ENCODE assay signal across 8 cellular contexts in the genomic region with DNA sequence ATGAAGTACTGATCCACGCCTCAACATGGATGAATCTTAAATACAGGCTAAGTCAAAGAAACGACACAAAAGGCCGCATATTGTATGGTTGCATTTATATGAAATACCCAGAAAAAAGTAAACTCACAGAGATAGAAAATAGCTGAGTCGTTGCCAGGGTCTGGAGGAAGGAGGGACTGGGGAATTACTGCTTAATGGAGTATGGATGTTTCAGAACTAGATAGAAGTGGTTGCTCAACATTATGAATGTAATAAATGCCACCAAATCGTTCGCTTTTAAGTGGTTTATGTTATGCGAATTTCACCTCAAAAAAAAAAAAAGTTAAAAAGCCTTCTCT. TPM values are rescaled to one million over a fixed set of nuclear protein-coding genes. Genes with fewer than 3 reads are reported as not detected.
A peak's percentile ranks its signal among the peaks of the same experiment; 100 is the strongest.
DNase-seq lines count a peak whose midpoint lies in the region; ATAC-seq and TF ChIP-seq lines count a peak whose summit lies in the region.

No MANE protein-coding gene starts in this region.

- ATAC-seq in HG03045 (IDR thresholded peaks at IDR 0.05; ENCODE audit: unreplicated experiment): no peak

- H3K4me1 ChIP-seq in esophagus squamous epithelium: peaks cover 12 to 40% (median 24%) of the 10 kb centered on the region in 3 donors
- H3K4me1 ChIP-seq in sigmoid colon: peaks cover 0 to 39% (median 32%) of the 10 kb centered on the region in 4 donors

- CTCF ChIA-PET in RWPE1 (lab: Yijun Ruan, JAX): interaction anchor here (0.6 to 2.2 kb wide), 3 partner anchors 12 to 87 kb away, joined by 3 to 9 read pairs (median 9); no protein-coding TSS in a partner anchor

- TF ChIP-seq POLR2A in esophagus squamous epithelium (IDR thresholded peaks at IDR 0.05) (no peak), sigmoid colon (IDR thresholded peaks at IDR 0.05) (no peak)

- DNase-seq in GM12864 (ENCODE audit: low read depth) (no peak), RWPE1 (ENCODE audit: low spot score) (no peak), esophagus squamous epithelium (lab: John Stamatoyannopoulos, UW) (no peak), sigmoid colon (no peak), NOMO-1 treated with dmso at 0.1 percent for 144 hours (lab: John Stamatoyannopoulos, UW; ENCODE audit: unreplicated experiment) (no peak), NOMO-1 treated with DMSO at 0.1 percent for 48 hours (lab: John Stamatoyannopoulos, UW; ENCODE audit: unreplicated experiment) (no peak), COLO829 (ENCODE audit: low spot score) (no peak)

- 15 to 16% methylated on average over 7 of the region's 7 CpGs for WGBS in esophagus squamous epithelium, 2 donors
- 26 to 42% methylated on average over 7 of the region's 7 CpGs for WGBS in sigmoid colon, 2 donors

- no peak for TF ChIP-seq CTCF in GM12864 (IDR thresholded peaks at IDR 0.05; ENCODE audit: low read depth, low read length, missing control alignments)
- no peak for TF ChIP-seq CTCF in RWPE1 (conservative IDR thresholded peaks at IDR 0.05; ENCODE audit: low read depth)
- TF ChIP-seq CTCF in esophagus squamous epithelium (IDR thresholded peaks at IDR 0.05): no peak
- no peak for TF ChIP-seq CTCF in sigmoid colon (IDR thresholded peaks at IDR 0.05)

- H3K4me3 ChIP-seq in GM12864 (ENCODE audit: low read depth, low read length): peak overlapping the region; percentile 91
- peak overlapping the region; percentile 59 to 93 (median 78) for H3K4me3 ChIP-seq in esophagus squamous epithelium
- H3K4me3 ChIP-seq in sigmoid colon: peak overlapping the region in 3 of 4 donors; percentile 91 to 96 (median 93)

- H3K9me3 ChIP-seq in esophagus squamous epithelium (no peaks in the 10 kb centered on the region), sigmoid colon (no peaks in the 10 kb centered on the region)

- POLR2A ChIA-PET in RWPE1 (lab: Yijun Ruan, JAX; ENCODE audit: low non-redundant PET): interaction anchor here (0.7 to 1.5 kb wide), 3 partner anchors 15 to 75 kb away, joined by 3 to 4 read pairs (median 3); a partner anchor contains a TSS

- intact Hi-C loops in esophagus squamous epithelium (cut with DNase I): no loop called here
- intact Hi-C loops in sigmoid colon (cut with DNase I): loop anchor here (2.0 to 10.0 kb wide), 3 partner anchors 13 to 601 kb away; a partner anchor contains a TSS

- no peak for TF ChIP-seq EP300 in sigmoid colon (IDR thresholded peaks at IDR 0.05)

- H3K27ac ChIP-seq in RWPE1 (peak overlapping the region; percentile 99), esophagus squamous epithelium (peak overlapping the region; percentile 87 to 96 (median 92)), sigmoid colon (peak overlapping the region; percentile 92 to 96 (median 94))

- H3K36me3 ChIP-seq in esophagus squamous epithelium (no peaks in the 10 kb centered on the region), sigmoid colon (no peaks in the 10 kb centered on the region)

- peaks cover 0 to 4% (median 0%) of the 10 kb centered on the region in 4 donors for H3K27me3 ChIP-seq in esophagus squamous epithelium
- H3K27me3 ChIP-seq in sigmoid colon: no peaks in the 10 kb centered on the region

RNA-seq across cellular contexts. Expression of a gene that starts 0.8 kb away (rescaled TPM):
- 10 to 100 TPM; 14.9 to 24.2 (median 18.1) TPM for total RNA-seq in esophagus squamous epithelium
- 10 to 100 TPM; 25.2 to 41.8 (median 31.5) TPM for total RNA-seq in sigmoid colon
- polyA plus RNA-seq in sigmoid colon: 10 to 100 TPM in 1 of 3 donors, 1 to 10 TPM in 2; 9.2 to 18.0 (median 9.3) TPM

RNA-seq across cellular contexts. Expression of a gene that starts 46.8 kb away (rescaled TPM):
- under 1 TPM in 1 of 4 donors, not detected in 3; 0.57 TPM for total RNA-seq in esophagus squamous epithelium
- total RNA-seq in sigmoid colon: 1 to 10 TPM in 1 of 4 donors, under 1 TPM in 1, not detected in 2; 0.68 to 6.1 TPM
- under 1 TPM in 1 of 3 donors, not detected in 2; 0.16 TPM for polyA plus RNA-seq in sigmoid colon
